30 cellular contexts compared by ENCODE assay signal in genomic region chr1:5525597-5526384, GRCh38.
"Had no signal": no experiment of that assay in that cellular context is flagged by ENCODE, and none has a peak within 500 bp of the region (broad histone marks: within the 10 kb centered on the region; RNA-seq: fewer than 3 reads in every experiment).

No MANE protein-coding gene starts in this region.

- H3K9me3 Mint-ChIP-seq: activated naive CD4-positive, alpha-beta T cell treated with anti-CD3 and anti-CD28 coated beads, Interleukin-2, amount 50 U/mL, for 24 hours had no signal

- H3K4me1 Mint-ChIP-seq: activated B cell treated with CpG ODN at 0.5 μM for 24 hours; activated T-helper 17 cell treated with anti-CD3 and anti-CD28 coated beads, Interleukin-2, amount 50 U/mL, for 72 hours; immature natural killer cell; nephron had no signal

- H3K27ac Mint-ChIP-seq: activated B cell treated with CpG ODN at 0.5 μM for 24 hours; activated CD8-positive, alpha-beta T cell treated with anti-CD3 and anti-CD28 coated beads, Interleukin-2, amount 10 ng/mL, durations not matched to agents 7 days and 5 days; activated naive CD4-positive, alpha-beta T cell treated with anti-CD3 and anti-CD28 coated beads, Interleukin-2, amount 50 U/mL, for 24 hours; activated naive CD8-positive, alpha-beta T cell treated with anti-CD3 and anti-CD28 coated beads, Interleukin-2, amount 50 U/mL, for 24 hours; activated T-cell treated with anti-CD3 and anti-CD28 coated beads, Interleukin-2, amount 50 U/mL, for 24 hours; activated T-helper 17 cell treated with anti-CD3 and anti-CD28 coated beads, Interleukin-2, amount 50 U/mL, for 72 hours; immature natural killer cell; nephron; progenitor cell of endocrine pancreas; stimulated activated naive B cell treated with anti-CD40 and anti-IgM and Interleukin-4, amounts not matched to agents 10 μg/mL and 1 μg/mL and 100 μg/mL, for 72 hours; T-helper 17 cell had no signal

- H3K36me3 Mint-ChIP-seq: immature natural killer cell; stimulated activated naive B cell treated with anti-CD40 and anti-IgM and Interleukin-4, amounts not matched to agents 10 μg/mL and 1 μg/mL and 100 μg/mL, for 72 hours had no signal

- ATAC-seq: activated CD8-positive, alpha-beta T cell treated with anti-CD3 and anti-CD28 coated beads, Interleukin-2, amount 10 ng/mL, durations not matched to agents 7 days and 5 days; activated naive CD8-positive, alpha-beta T cell treated with anti-CD3 and anti-CD28 coated beads, Interleukin-2, amount 50 U/mL, for 24 hours; activated T-helper 17 cell treated with anti-CD3 and anti-CD28 coated beads, Interleukin-2, amount 50 U/mL, for 72 hours; gastroesophageal sphincter; left colon; lower lobe of right lung; mucosa of descending colon; stimulated activated naive B cell treated with anti-CD40 and anti-IgM and Interleukin-4, amounts not matched to agents 10 μg/mL and 1 μg/mL and 100 μg/mL, for 72 hours; T-helper 17 cell; upper lobe of right lung had no signal

- H3K4me3 Mint-ChIP-seq: activated B cell treated with CpG ODN at 0.5 μM for 24 hours; activated CD8-positive, alpha-beta T cell treated with anti-CD3 and anti-CD28 coated beads, Interleukin-2, amount 10 ng/mL, durations not matched to agents 7 days and 5 days; activated naive CD4-positive, alpha-beta T cell treated with anti-CD3 and anti-CD28 coated beads, Interleukin-2, amount 50 U/mL, for 24 hours; activated naive CD8-positive, alpha-beta T cell treated with anti-CD3 and anti-CD28 coated beads, Interleukin-2, amount 50 U/mL, for 24 hours; activated T-cell treated with anti-CD3 and anti-CD28 coated beads, Interleukin-2, amount 50 U/mL, for 24 hours; activated T-helper 17 cell treated with anti-CD3 and anti-CD28 coated beads, Interleukin-2, amount 50 U/mL, for 72 hours; immature natural killer cell; nephron; stimulated activated naive B cell treated with anti-CD40 and anti-IgM and Interleukin-4, amounts not matched to agents 10 μg/mL and 1 μg/mL and 100 μg/mL, for 72 hours; T-helper 17 cell had no signal

- FAIRE-seq: bronchial epithelial cell, colon, endometrium, kidney, small intestine had no signal

- H3K27me3 Mint-ChIP-seq: activated naive CD4-positive, alpha-beta T cell treated with anti-CD3 and anti-CD28 coated beads, Interleukin-2, amount 50 U/mL, for 24 hours; progenitor cell of endocrine pancreas had no signal

- DNase-seq: activated B cell treated with CpG ODN at 0.5 μM for 24 hours; activated CD8-positive, alpha-beta T cell treated with anti-CD3 and anti-CD28 coated beads, Interleukin-2, amount 10 ng/mL, durations not matched to agents 7 days and 5 days; activated naive CD8-positive, alpha-beta T cell treated with anti-CD3 and anti-CD28 coated beads, Interleukin-2, amount 50 U/mL, for 24 hours; activated T-cell treated with anti-CD3 and anti-CD28 coated beads, Interleukin-2, amount 50 U/mL, for 24 hours; amygdala; dermis blood vessel endothelial cell; effector CD4-positive, alpha-beta T cell; hippocampal formation; immature natural killer cell; kidney; left colon; lower lobe of right lung; mucosa of descending colon; ovary; sigmoid colon; SK-N-SH; small intestine; stimulated activated CD4-positive, alpha-beta T cell treated with anti-CD3 and anti-CD28 coated beads, Interleukin-2, amount 100 ng/mL, for 24 hours; stimulated activated naive B cell treated with anti-CD40 and anti-IgM and Interleukin-4, amounts not matched to agents 10 μg/mL and 1 μg/mL and 100 μg/mL, for 72 hours; stomach; T-helper 17 cell; upper lobe of right lung had no signal
